Comparison of ENCODE assay signal across 17 cellular contexts in the genomic region with DNA sequence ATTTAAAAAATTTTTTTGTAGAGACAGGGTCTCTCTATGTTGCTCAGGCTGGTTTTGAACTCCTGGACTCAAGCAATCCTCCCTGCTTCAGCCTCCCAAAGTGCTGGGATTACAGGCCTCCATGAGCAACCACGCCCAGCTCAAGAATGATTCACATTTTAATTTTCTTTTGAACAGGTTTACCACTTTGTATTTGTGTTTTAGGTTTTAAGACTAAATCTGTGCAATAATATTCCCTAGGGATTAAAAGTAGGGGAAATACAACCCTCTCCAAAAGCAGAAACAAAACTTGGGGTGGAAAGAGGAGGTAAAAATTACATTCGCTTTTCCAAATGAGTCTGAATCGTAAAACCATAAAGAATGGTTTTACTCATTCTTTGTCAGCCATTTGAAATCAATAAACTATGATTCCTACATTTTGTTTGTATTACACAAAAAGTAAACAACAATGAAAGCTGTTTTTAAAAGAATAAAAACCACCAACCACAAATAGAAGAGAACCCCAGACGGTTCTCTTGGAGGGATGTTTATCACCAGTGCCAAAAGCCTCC.
"Had no signal": no experiment of that assay in that cellular context is flagged by ENCODE, and none has a peak within 500 bp of the region (broad histone marks: within the 10 kb centered on the region; RNA-seq: fewer than 3 reads in every experiment).

No MANE protein-coding gene starts in this region.

- H3K27ac Mint-ChIP-seq: activated CD4-positive, alpha-beta memory T cell treated with anti-CD3 and anti-CD28 coated beads for 36 hours; activated CD4-positive, alpha-beta T cell treated with anti-CD3 and anti-CD28 coated beads for 36 hours; activated naive CD8-positive, alpha-beta T cell treated with anti-CD3 and anti-CD28 coated beads for 36 hours; nephron; T-helper 17 cell had no signal

- H3K4me1 ChIP-seq: ascending aorta, right atrium auricular region, upper lobe of right lung had no signal

- H3K27me3 Mint-ChIP-seq: activated CD4-positive, alpha-beta memory T cell treated with anti-CD3 and anti-CD28 coated beads for 36 hours; activated CD4-positive, alpha-beta T cell treated with anti-CD3 and anti-CD28 coated beads for 36 hours; activated naive CD8-positive, alpha-beta T cell treated with anti-CD3 and anti-CD28 coated beads for 36 hours; T-helper 17 cell had no signal

- H3K4me3 ChIP-seq: ascending aorta, right atrium auricular region, upper lobe of right lung had no signal

- H3K27ac ChIP-seq: ascending aorta, right atrium auricular region, upper lobe of right lung, WERI-Rb-1 had no signal

- ATAC-seq: activated CD4-positive, alpha-beta T cell treated with anti-CD3 and anti-CD28 coated beads for 36 hours; stimulated activated naive CD8-positive, alpha-beta T cell treated with anti-CD3 and anti-CD28 coated beads, Interleukin-15, Interleukin-2, amounts not matched to agents 100 U/mL and 50 U/mL, for 24 hours; T-helper 17 cell; upper lobe of right lung had no signal

- H3K36me3 ChIP-seq: WERI-Rb-1 had no signal

- H3K9me3 ChIP-seq: ascending aorta, right atrium auricular region, upper lobe of right lung had no signal

- H3K4me1 Mint-ChIP-seq: activated CD4-positive, alpha-beta T cell treated with anti-CD3 and anti-CD28 coated beads for 36 hours; activated naive CD8-positive, alpha-beta T cell treated with anti-CD3 and anti-CD28 coated beads for 36 hours; nephron; T-helper 17 cell had no signal

- H3K4me3 Mint-ChIP-seq: activated CD4-positive, alpha-beta memory T cell treated with anti-CD3 and anti-CD28 coated beads for 36 hours; activated CD4-positive, alpha-beta T cell treated with anti-CD3 and anti-CD28 coated beads for 36 hours; activated naive CD8-positive, alpha-beta T cell treated with anti-CD3 and anti-CD28 coated beads for 36 hours; nephron; T-helper 17 cell had no signal

- DNase-seq: activated CD4-positive, alpha-beta memory T cell treated with anti-CD3 and anti-CD28 coated beads for 36 hours; activated CD4-positive, alpha-beta T cell treated with anti-CD3 and anti-CD28 coated beads for 36 hours; activated gamma-delta T cell treated with Interleukin-2 at 50 U/mL for 16 hours; activated naive CD8-positive, alpha-beta T cell treated with anti-CD3 and anti-CD28 coated beads for 36 hours; hippocampal formation; mesendoderm; nucleus accumbens; posterior cingulate gyrus; stimulated activated CD4-positive, alpha-beta T cell treated with anti-CD3 and anti-CD28 coated beads, Interleukin-15, amount 100 ng/mL, for 24 hours; stimulated activated CD4-positive, alpha-beta T cell treated with anti-CD3 and anti-CD28 coated beads, Interleukin-4, amount 100 ng/mL, for 24 hours; stimulated activated naive CD8-positive, alpha-beta T cell treated with anti-CD3 and anti-CD28 coated beads, Interleukin-15, Interleukin-2, amounts not matched to agents 100 U/mL and 50 U/mL, for 24 hours; T-helper 17 cell; upper lobe of right lung; WERI-Rb-1 had no signal

- H3K9me3 Mint-ChIP-seq: activated CD4-positive, alpha-beta memory T cell treated with anti-CD3 and anti-CD28 coated beads for 36 hours; activated naive CD8-positive, alpha-beta T cell treated with anti-CD3 and anti-CD28 coated beads for 36 hours; nephron had no signal

- H3K27me3 ChIP-seq: ascending aorta, right atrium auricular region, upper lobe of right lung had no signal
